19 cellular contexts compared by ENCODE assay signal in genomic region chr13:59837101-59837500, GRCh38.
DNase-seq lines count a peak whose midpoint lies in the region; ATAC-seq and TF ChIP-seq lines count a peak whose summit lies in the region.
"Had no signal": no experiment of that assay in that cellular context is flagged by ENCODE, and none has a peak within 500 bp of the region (broad histone marks: within the 10 kb centered on the region; RNA-seq: fewer than 3 reads in every experiment).

No MANE protein-coding gene starts in this region.

- H3K79me2 ChIP-seq in Loucy (ENCODE audit: insufficient read depth, low read length) (no peaks in the 10 kb centered on the region), GM23338 (replicated peaks; ENCODE audit: insufficient read depth) (no peaks in the 10 kb centered on the region)

- no TSS peak for BruUV-seq in Caco-2 (replicated peaks; lab: Mats Ljungman, UMichigan)

- H3K9me2 ChIP-seq in Loucy (replicated peaks; ENCODE audit: low read depth, low read length) (no peaks in the 10 kb centered on the region), GM23338 (ENCODE audit: insufficient read depth) (no peaks in the 10 kb centered on the region)

- H3K4me3 Mint-ChIP-seq in Caco-2 (ENCODE audit: unreplicated experiment) (peak overlapping the region; percentile 33), mesothelial cell of epicardium (no peak overlapping the region), GM23338 (no peak overlapping the region)
- H3K4me3 Mint-ChIP-seq: CD4-positive, CD25-positive, alpha-beta regulatory T cell had no signal

- DNase-seq in Caco-2 (peak; percentile 48 to 71), dermis blood vessel endothelial cell (peak; percentile 6), mesothelial cell of epicardium (ENCODE audit: low spot score in 2 of 2, unreplicated experiment in 2 of 2) (no peak), erythroblast (lab: John Stamatoyannopoulos, UW) (no peak), GM23338 (ENCODE audit: low spot score) (no peak)
- no peak for DNase-seq in activated CD4-positive, alpha-beta T cell treated with anti-CD3 and anti-CD28 coated beads for 48 hours
- DNase-seq: 8988T; CD4-positive, CD25-positive, alpha-beta regulatory T cell; GF-D8; MM.1S; NCI-H2029; NCI-H446 treated with DMSO at 0.1 percent for 48 hours; NCI-H526; Right ventricle myocardium superior; RPMI8226 had no signal

- no peak overlapping the region for H2AFZ ChIP-seq in Loucy (ENCODE audit: low read length)
- no peak overlapping the region for H2AFZ ChIP-seq in GM23338

- H3K27me3 Mint-ChIP-seq in Caco-2 (ENCODE audit: insufficient read depth, unreplicated experiment) (no peaks in the 10 kb centered on the region), mesothelial cell of epicardium (ENCODE audit: low read depth) (no peaks in the 10 kb centered on the region), GM23338 (ENCODE audit: insufficient read depth, low read depth, poor library complexity) (no peaks in the 10 kb centered on the region)
- H3K27me3 Mint-ChIP-seq: CD4-positive, CD25-positive, alpha-beta regulatory T cell had no signal

- H4K20me1 ChIP-seq in Loucy (ENCODE audit: insufficient read depth, low read length, poor library complexity, severe bottlenecking) (no peaks in the 10 kb centered on the region), GM23338 (replicated peaks; ENCODE audit: insufficient read depth) (no peaks in the 10 kb centered on the region)

- no peak overlapping the region for H3K9ac ChIP-seq in Loucy (ENCODE audit: low read depth, low read length, poor library complexity, severe bottlenecking)

- no peaks in the 10 kb centered on the region for H3F3A ChIP-seq in Loucy (ENCODE audit: low read depth)
- no peaks in the 10 kb centered on the region for H3F3A ChIP-seq in GM23338 (replicated peaks; ENCODE audit: low read depth)

- H3K9me3 Mint-ChIP-seq in Caco-2 (ENCODE audit: unreplicated experiment): no peaks in the 10 kb centered on the region
- H3K9me3 Mint-ChIP-seq in mesothelial cell of epicardium: no peaks in the 10 kb centered on the region
- H3K9me3 Mint-ChIP-seq in GM23338: no peaks in the 10 kb centered on the region
- H3K9me3 Mint-ChIP-seq: CD4-positive, CD25-positive, alpha-beta regulatory T cell had no signal

- POLR2A ChIA-PET in Caco-2 (lab: Charles Lee): no interaction called here

- no peak for ATAC-seq in GM23338
- no peak for ATAC-seq in HG03442 (IDR thresholded peaks at IDR 0.05; ENCODE audit: unreplicated experiment)
- ATAC-seq: K562 had no signal

- H3K4me1 Mint-ChIP-seq in Caco-2 (ENCODE audit: low read depth, unreplicated experiment) (peaks cover 29% of the 10 kb centered on the region), mesothelial cell of epicardium (peaks cover 45% of the 10 kb centered on the region), GM23338 (peaks cover 26% of the 10 kb centered on the region)

- TF ChIP-seq CTCF in Caco-2 (IDR thresholded peaks at IDR 0.05; ENCODE audit: insufficient read depth in 1 of 2, low read depth in 1 of 2, low read length in 1 of 2, severe bottlenecking in 1 of 2, unreplicated experiment in 1 of 2): no peak
- no peak for TF ChIP-seq CTCF in Loucy (conservative IDR thresholded peaks at IDR 0.05; ENCODE audit: low read length)
- no peak for TF ChIP-seq CTCF in mesothelial cell of epicardium (IDR thresholded peaks at IDR 0.05; ENCODE audit: unreplicated experiment)
- no peak for TF ChIP-seq CTCF in GM23338 (conservative IDR thresholded peaks at IDR 0.05; ENCODE audit: low read depth in 2 of 2)

- no peaks in the 10 kb centered on the region for H3K36me3 ChIP-seq in Caco-2 (ENCODE audit: control insufficient read depth, insufficient read depth, low read length)
- H3K36me3 ChIP-seq in Loucy (ENCODE audit: insufficient read depth, low read length): no peaks in the 10 kb centered on the region
- H3K36me3 ChIP-seq in GM23338 (ENCODE audit: insufficient read depth): no peaks in the 10 kb centered on the region

- H3K4me3 ChIP-seq in Caco-2 (ENCODE audit: low read depth, low read length) (no peak overlapping the region), Loucy (ENCODE audit: low read length, poor library complexity, severe bottlenecking) (no peak overlapping the region), GM23338 (no peak overlapping the region)
- H3K4me3 ChIP-seq: K562, SJSA1 had no signal

- CTCF ChIA-PET in Caco-2 (lab: Charles Lee): interaction anchor here (1.2 kb wide), 1 partner anchor 155 kb away, joined by 5 read pairs; no protein-coding TSS in a partner anchor

- intact Hi-C loops in Caco-2 (cut with micrococcal nuclease; ENCODE audit: unreplicated experiment): loop anchor here (1.0 to 5.0 kb wide), 5 partner anchors 8 to 390 kb away; no protein-coding TSS in a partner anchor

- H3K36me3 Mint-ChIP-seq in Caco-2 (ENCODE audit: insufficient read depth, unreplicated experiment) (peaks cover 13% of the 10 kb centered on the region), mesothelial cell of epicardium (no peaks in the 10 kb centered on the region), GM23338 (ENCODE audit: low read depth) (no peaks in the 10 kb centered on the region)
- H3K36me3 Mint-ChIP-seq: CD4-positive, CD25-positive, alpha-beta regulatory T cell had no signal

- peaks cover 70% of the 10 kb centered on the region for H3K4me1 ChIP-seq in Caco-2
- peaks cover 8% of the 10 kb centered on the region for H3K4me1 ChIP-seq in Loucy (ENCODE audit: insufficient read depth, low read length, poor library complexity, severe bottlenecking)
- peaks cover 21% of the 10 kb centered on the region; the same call in 1 of the 2 replicates for H3K4me1 ChIP-seq in GM23338 (ENCODE audit: insufficient read depth)

- peak overlapping the region; percentile 10 for H3K4me2 ChIP-seq in Loucy (ENCODE audit: low read depth, low read length, poor library complexity, severe bottlenecking)
- no peak overlapping the region for H3K4me2 ChIP-seq in GM23338

- peak overlapping the region; percentile 75 for H3K27ac Mint-ChIP-seq in Caco-2 (ENCODE audit: unreplicated experiment)
- peak overlapping the region; percentile 18 for H3K27ac Mint-ChIP-seq in mesothelial cell of epicardium
- no peak overlapping the region for H3K27ac Mint-ChIP-seq in GM23338
- H3K27ac Mint-ChIP-seq: CD4-positive, CD25-positive, alpha-beta regulatory T cell had no signal

- H3K27me3 ChIP-seq in Caco-2 (replicated peaks; ENCODE audit: control insufficient read depth, insufficient read depth, low read length) (no peaks in the 10 kb centered on the region), Loucy (ENCODE audit: insufficient read depth, low read length, poor library complexity, severe bottlenecking) (no peaks in the 10 kb centered on the region), GM23338 (ENCODE audit: insufficient read depth) (no peaks in the 10 kb centered on the region)
- H3K27me3 ChIP-seq: SJSA1 had no signal

- no peak overlapping the region for H3K27ac ChIP-seq in GM23338 (ENCODE audit: low read depth)
- H3K27ac ChIP-seq: SJSA1 had no signal

- TF ChIP-seq POLR2A in erythroblast (IDR thresholded peaks at IDR 0.05; ENCODE audit: low read length): no peak

- H3K9me3 ChIP-seq in Caco-2 (no peaks in the 10 kb centered on the region), Loucy (ENCODE audit: insufficient read depth, low read depth, low read length) (no peaks in the 10 kb centered on the region)
- H3K9me3 ChIP-seq: SJSA1 had no signal

TF ChIP-seq in GM23338, 12 proteins besides CTCF, POLR2A, EP300 and RAD21:
- TF ChIP-seq EZH2 (IDR thresholded peaks at IDR 0.05; ENCODE audit: low read depth, unreplicated experiment): no peak
- no peak for TF ChIP-seq ZNF114 (CRISPR knock-in tag; IDR thresholded peaks at IDR 0.05)
- TF ChIP-seq EZH2phosphoT487 (IDR thresholded peaks at IDR 0.05; ENCODE audit: unreplicated experiment): no peak
- TF ChIP-seq, protein P1, sequence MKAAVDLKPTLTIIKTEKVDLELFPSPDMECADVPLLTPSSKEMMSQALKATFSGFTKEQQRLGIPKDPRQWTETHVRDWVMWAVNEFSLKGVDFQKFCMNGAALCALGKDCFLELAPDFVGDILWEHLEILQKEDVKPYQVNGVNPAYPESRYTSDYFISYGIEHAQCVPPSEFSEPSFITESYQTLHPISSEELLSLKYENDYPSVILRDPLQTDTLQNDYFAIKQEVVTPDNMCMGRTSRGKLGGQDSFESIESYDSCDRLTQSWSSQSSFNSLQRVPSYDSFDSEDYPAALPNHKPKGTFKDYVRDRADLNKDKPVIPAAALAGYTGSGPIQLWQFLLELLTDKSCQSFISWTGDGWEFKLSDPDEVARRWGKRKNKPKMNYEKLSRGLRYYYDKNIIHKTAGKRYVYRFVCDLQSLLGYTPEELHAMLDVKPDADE (IDR thresholded peaks at IDR 0.05): no peak
- TF ChIP-seq, protein P2, sequence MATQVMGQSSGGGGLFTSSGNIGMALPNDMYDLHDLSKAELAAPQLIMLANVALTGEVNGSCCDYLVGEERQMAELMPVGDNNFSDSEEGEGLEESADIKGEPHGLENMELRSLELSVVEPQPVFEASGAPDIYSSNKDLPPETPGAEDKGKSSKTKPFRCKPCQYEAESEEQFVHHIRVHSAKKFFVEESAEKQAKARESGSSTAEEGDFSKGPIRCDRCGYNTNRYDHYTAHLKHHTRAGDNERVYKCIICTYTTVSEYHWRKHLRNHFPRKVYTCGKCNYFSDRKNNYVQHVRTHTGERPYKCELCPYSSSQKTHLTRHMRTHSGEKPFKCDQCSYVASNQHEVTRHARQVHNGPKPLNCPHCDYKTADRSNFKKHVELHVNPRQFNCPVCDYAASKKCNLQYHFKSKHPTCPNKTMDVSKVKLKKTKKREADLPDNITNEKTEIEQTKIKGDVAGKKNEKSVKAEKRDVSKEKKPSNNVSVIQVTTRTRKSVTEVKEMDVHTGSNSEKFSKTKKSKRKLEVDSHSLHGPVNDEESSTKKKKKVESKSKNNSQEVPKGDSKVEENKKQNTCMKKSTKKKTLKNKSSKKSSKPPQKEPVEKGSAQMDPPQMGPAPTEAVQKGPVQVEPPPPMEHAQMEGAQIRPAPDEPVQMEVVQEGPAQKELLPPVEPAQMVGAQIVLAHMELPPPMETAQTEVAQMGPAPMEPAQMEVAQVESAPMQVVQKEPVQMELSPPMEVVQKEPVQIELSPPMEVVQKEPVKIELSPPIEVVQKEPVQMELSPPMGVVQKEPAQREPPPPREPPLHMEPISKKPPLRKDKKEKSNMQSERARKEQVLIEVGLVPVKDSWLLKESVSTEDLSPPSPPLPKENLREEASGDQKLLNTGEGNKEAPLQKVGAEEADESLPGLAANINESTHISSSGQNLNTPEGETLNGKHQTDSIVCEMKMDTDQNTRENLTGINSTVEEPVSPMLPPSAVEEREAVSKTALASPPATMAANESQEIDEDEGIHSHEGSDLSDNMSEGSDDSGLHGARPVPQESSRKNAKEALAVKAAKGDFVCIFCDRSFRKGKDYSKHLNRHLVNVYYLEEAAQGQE (IDR thresholded peaks at IDR 0.05; ENCODE audit: unreplicated experiment): no peak
- no peak for TF ChIP-seq STAT1 (IDR thresholded peaks at IDR 0.05; ENCODE audit: unreplicated experiment)
- no peak for TF ChIP-seq NANOG (IDR thresholded peaks at IDR 0.05; ENCODE audit: borderline replicate concordance)
- no peak for TF ChIP-seq POLR2AphosphoS5 (IDR thresholded peaks at IDR 0.05; ENCODE audit: low read depth)
- no peak for TF ChIP-seq CREB1 (CRISPR knock-in tag; IDR thresholded peaks at IDR 0.05; ENCODE audit: low read depth)

Comparison
In these comparisons a context has a peak if more than half of its experiments do, and no peak if none do; other contexts are left out.
1. DNase-seq: peak in Caco-2 (2 of 2) and dermis blood vessel endothelial cell (single experiment); none in mesothelial cell of epicardium (0 of 2), erythroblast (0 of 2), GM23338 (single experiment) and activated CD4-positive, alpha-beta T cell treated with anti-CD3 and anti-CD28 coated beads for 48 hours (single experiment).